Comparison of ENCODE assay signal across 8 cellular contexts in genomic region chr2:238061310-238062202, GRCh38. TPM values are rescaled to one million over a fixed set of nuclear protein-coding genes. Genes with fewer than 3 reads are reported as not detected.
DNase-seq lines count a peak whose midpoint lies in the region; ATAC-seq, FAIRE-seq and TF ChIP-seq lines count a peak whose summit lies in the region.

No MANE protein-coding gene starts in this region.

- H3K27me3 ChIP-seq in ACC112 (ENCODE audit: insufficient read depth, low read length) = no peaks in the 10 kb centered on the region
- no peaks in the 10 kb centered on the region for H3K27me3 ChIP-seq in pancreas

- peaks cover 5% of the 10 kb centered on the region for H3K27me3 Mint-ChIP-seq in activated T-cell treated with anti-CD3 and anti-CD28 coated beads, Interleukin-2, amount 50 U/mL, for 4 hours (ENCODE audit: low read depth)

- H3K36me3 ChIP-seq in ACC112 (ENCODE audit: insufficient read depth, low read length) (peaks cover 4% of the 10 kb centered on the region), pancreas (peaks cover 0 to 6% (median 0%) of the 10 kb centered on the region in 3 donors)

- H3K27ac ChIP-seq in ACC112 (ENCODE audit: low read depth, low read length) (peak overlapping the region; percentile 20; the same call in 1 of the 2 replicates), pancreas (peak overlapping the region; percentile 74 to 87 (median 83))

- H2AFZ ChIP-seq in ACC112 (ENCODE audit: low read length, unreplicated experiment) = peak overlapping the region; percentile 84

- no peak for FAIRE-seq in pancreas (lab: Jason Lieb, UNC)

- intact Hi-C loops in pancreas (cut with DNase I) = no loop called here

- WGBS in pancreas, 2 donors = 2% methylated on average over 30 of the region's 30 CpGs

- no peaks in the 10 kb centered on the region for H3K9me3 ChIP-seq in pancreas

- peaks cover 40% of the 10 kb centered on the region for H3K4me1 Mint-ChIP-seq in activated T-cell treated with anti-CD3 and anti-CD28 coated beads, Interleukin-2, amount 50 U/mL, for 4 hours (ENCODE audit: low read depth)

- peaks cover 20% of the 10 kb centered on the region for H3K79me2 ChIP-seq in ACC112 (ENCODE audit: control insufficient read depth, insufficient read depth, low read length, unreplicated experiment)

- peak; percentile 55 for DNase-seq in GM12865 (ENCODE audit: low read depth)
- peak; percentile 58 for DNase-seq in NCI-H526 treated with DMSO at 0.1 percent for 48 hours (lab: John Stamatoyannopoulos, UW)
- no peak for DNase-seq in activated T-cell treated with anti-CD3 and anti-CD28 coated beads, Interleukin-2, amount 50 U/mL, for 4 hours
- DNase-seq in foreskin melanocyte = peak; percentile 18
- DNase-seq in pancreas = peak in 4 of 6 donors; percentile 27 to 50 (median 47)
- no peak for DNase-seq in inferior parietal cortex (ENCODE audit: extremely low spot score)

- peaks cover 18% of the 10 kb centered on the region for H3K36me3 Mint-ChIP-seq in activated T-cell treated with anti-CD3 and anti-CD28 coated beads, Interleukin-2, amount 50 U/mL, for 4 hours (ENCODE audit: insufficient read depth)

- H3K4me3 ChIP-seq in ACC112 (ENCODE audit: low read depth, low read length) (peak overlapping the region; percentile 96), GM12865 (ENCODE audit: low read depth, low read length) (peak overlapping the region; percentile 96), pancreas (peak overlapping the region; percentile 69 to 98 (median 92))

- peaks cover 7% of the 10 kb centered on the region for H3K4me1 ChIP-seq in ACC112 (ENCODE audit: control insufficient read depth, insufficient read depth, low read length, unreplicated experiment)
- peaks cover 31 to 37% (median 35%) of the 10 kb centered on the region in 3 donors for H3K4me1 ChIP-seq in pancreas

- H3K4me3 Mint-ChIP-seq in activated T-cell treated with anti-CD3 and anti-CD28 coated beads, Interleukin-2, amount 50 U/mL, for 4 hours = peak overlapping the region; percentile 92

- ATAC-seq in HG02943 (IDR thresholded peaks at IDR 0.05; ENCODE audit: low read depth, unreplicated experiment) = peak; percentile 15
- ATAC-seq in activated T-cell treated with anti-CD3 and anti-CD28 coated beads, Interleukin-2, amount 50 U/mL, for 4 hours = peak; percentile 5 to 9
- ATAC-seq in pancreas = peak; percentile 16 to 26 (median 18)

- no peak for TF ChIP-seq CTCF in GM12865 (IDR thresholded peaks at IDR 0.05; ENCODE audit: insufficient read depth, low read depth, low read length, missing control alignments)
- no peak for TF ChIP-seq CTCF in pancreas (IDR thresholded peaks at IDR 0.05)

- peaks cover 3% of the 10 kb centered on the region for H3K9me3 Mint-ChIP-seq in activated T-cell treated with anti-CD3 and anti-CD28 coated beads, Interleukin-2, amount 50 U/mL, for 4 hours

RNA-seq across cellular contexts. Expression of gene SCLY, which starts 0.8 kb away (rescaled TPM):
- total RNA-seq in activated T-cell treated with anti-CD3 and anti-CD28 coated beads, Interleukin-2, amount 50 U/mL, for 4 hours = 10 to 100 TPM; 46.4 to 63.5 (median 60.1) TPM
- total RNA-seq in pancreas = 10 to 100 TPM; 16.7 to 33.5 (median 29.0) TPM
- polyA plus RNA-seq in pancreas = 10 to 100 TPM; 13.8 to 17.1 TPM

RNA-seq across cellular contexts. Expression of gene ESPNL, which starts 38.6 kb away (rescaled TPM):
- under 1 TPM; 0.08 to 0.35 (median 0.14) TPM for total RNA-seq in activated T-cell treated with anti-CD3 and anti-CD28 coated beads, Interleukin-2, amount 50 U/mL, for 4 hours
- total RNA-seq in pancreas = under 1 TPM in 5 of 6 donors, not detected in 1; 0.05 to 0.72 (median 0.12) TPM
- polyA plus RNA-seq in pancreas = under 1 TPM; 0.38 to 0.42 TPM

Comparison
In these comparisons a context has a peak if more than half of its experiments do, and no peak if none do; other contexts are left out.
1. DNase-seq: peak in GM12865 (single experiment), NCI-H526 treated with DMSO at 0.1 percent for 48 hours (single experiment), foreskin melanocyte (single experiment) and pancreas (4 of 6); none in activated T-cell treated with anti-CD3 and anti-CD28 coated beads, Interleukin-2, amount 50 U/mL, for 4 hours (single experiment) and inferior parietal cortex (single experiment).
2. Peak in every context shown above with its lines, with median percentiles within 50 percentile points of each other: H3K4me3 ChIP-seq and ATAC-seq.